7 cellular contexts compared by ENCODE assay signal in genomic region chr6:138970856-138971425, GRCh38. TPM values are rescaled to one million over a fixed set of nuclear protein-coding genes. Genes with fewer than 3 reads are reported as not detected.
DNase-seq lines count a peak whose midpoint lies in the region; ATAC-seq and TF ChIP-seq lines count a peak whose summit lies in the region.

No MANE protein-coding gene starts in this region.

- H3K27ac ChIP-seq in PC-3 (ENCODE audit: low read length) (peak overlapping the region; percentile 85), fibroblast of lung (ENCODE audit: insufficient read depth, low read length) (peak overlapping the region; percentile 39)

- CTCF ChIA-PET in PC-3 (lab: Charles Lee), result interaction anchor here (0.6 kb wide), 1 partner anchor 155 kb away, joined by 7 read pairs; no protein-coding TSS in a partner anchor

- intact Hi-C loops in PC-3 (cut with micrococcal nuclease), result loop anchor here (5.0 kb wide), 1 partner anchor 154 kb away; no protein-coding TSS in a partner anchor

- H3K36me3 ChIP-seq in PC-3 (ENCODE audit: low read depth, low read length) (no peaks in the 10 kb centered on the region), fibroblast of lung (ENCODE audit: control insufficient read depth, insufficient read depth, low read length) (no peaks in the 10 kb centered on the region)

- peak overlapping the region; percentile 85 for H3K4me2 ChIP-seq in PC-3 (ENCODE audit: low read length)
- H3K4me2 ChIP-seq in fibroblast of lung (ENCODE audit: extremely low read depth, insufficient read depth, low read length), result peak overlapping the region; percentile 48

- no peaks in the 10 kb centered on the region for H3K9me3 ChIP-seq in PC-3 (ENCODE audit: low read length)
- H3K9me3 ChIP-seq in fibroblast of lung (ENCODE audit: control insufficient read depth, insufficient read depth, low read depth, low read length), result no peaks in the 10 kb centered on the region

- H3K27me3 ChIP-seq in PC-3 (ENCODE audit: low read length) (no peaks in the 10 kb centered on the region), fibroblast of lung (ENCODE audit: control insufficient read depth, insufficient read depth, low read length) (no peaks in the 10 kb centered on the region)

- peaks cover 52% of the 10 kb centered on the region for H3K4me1 ChIP-seq in PC-3 (ENCODE audit: insufficient read depth, low read length)
- H3K4me1 ChIP-seq in fibroblast of lung (ENCODE audit: control insufficient read depth, extremely low read depth, insufficient read depth, low read length), result peaks cover 23% of the 10 kb centered on the region

- DNase-seq in PC-3 (peak; percentile 81), fibroblast of lung (ENCODE audit: low read depth in 2 of 2) (peak; percentile 87 to 97), retinal pigment epithelial cell (ENCODE audit: low read depth) (peak; percentile 76), HuH-7.5 (ENCODE audit: low spot score) (no peak), NOMO-1 treated with DMSO at 0.1 percent for 48 hours (lab: John Stamatoyannopoulos, UW; ENCODE audit: unreplicated experiment) (no peak), SIG-M5 (lab: John Stamatoyannopoulos, UW) (no peak)

- peak; percentile 68 for ATAC-seq in GM21381 (IDR thresholded peaks at IDR 0.05; ENCODE audit: unreplicated experiment)
- ATAC-seq in PC-3, result peak; percentile 72

- H3K79me2 ChIP-seq in PC-3 (ENCODE audit: low read length) (peaks cover 94% of the 10 kb centered on the region), fibroblast of lung (ENCODE audit: control insufficient read depth, insufficient read depth, low read length) (peaks cover 29% of the 10 kb centered on the region)

- BruUV-seq in PC-3 (replicated peaks; lab: Mats Ljungman, UMichigan), result no TSS peak

- H2AFZ ChIP-seq in PC-3 (ENCODE audit: low read length) (no peak overlapping the region), fibroblast of lung (ENCODE audit: low read length) (no peak overlapping the region)

- H3K9ac ChIP-seq in PC-3 (ENCODE audit: low read length) (no peak overlapping the region), fibroblast of lung (ENCODE audit: insufficient read depth, low read length) (no peak overlapping the region)

- H4K20me1 ChIP-seq in PC-3 (ENCODE audit: low read length) (peaks cover 19% of the 10 kb centered on the region), fibroblast of lung (ENCODE audit: control insufficient read depth, extremely low read depth, insufficient read depth, low read length) (no peaks in the 10 kb centered on the region)

- no peaks in the 10 kb centered on the region for H3K9me2 ChIP-seq in PC-3 (replicated peaks; ENCODE audit: low read length)

- no peak for TF ChIP-seq CTCF in PC-3 (conservative IDR thresholded peaks at IDR 0.05; ENCODE audit: low read depth, low read length)
- TF ChIP-seq CTCF in fibroblast of lung (conservative IDR thresholded peaks at IDR 0.05 in 1 of 2, IDR thresholded peaks at IDR 0.05 in 1 of 2; ENCODE audit: low read depth in 1 of 2, low read length in 2 of 2), result no peak
- TF ChIP-seq CTCF in retinal pigment epithelial cell (conservative IDR thresholded peaks at IDR 0.05; ENCODE audit: low read depth, low read length), result no peak

- H3K4me3 ChIP-seq in PC-3 (ENCODE audit: low read length), result no peak overlapping the region
- no peak overlapping the region for H3K4me3 ChIP-seq in fibroblast of lung (replicated peaks in 1 of 4; ENCODE audit: control extremely low read depth in 1 of 4, insufficient read depth in 1 of 4, low read depth in 3 of 4, low read length in 4 of 4)
- no peak overlapping the region for H3K4me3 ChIP-seq in retinal pigment epithelial cell (ENCODE audit: low read length)

- POLR2A ChIA-PET in PC-3 (lab: Charles Lee; ENCODE audit: unreplicated experiment), result no interaction called here

- peaks cover 11% of the 10 kb centered on the region for H3F3A ChIP-seq in PC-3 (ENCODE audit: low read length, unreplicated experiment)

RNA-seq across cellular contexts. Expression of gene REPS1, which starts 17.1 kb away (rescaled TPM):
- total RNA-seq in PC-3 (2014; rRNA removed) (27.4 and 37.4 TPM in 2 replicates), fibroblast of lung (21.3 and 28.2 TPM in 2 replicates)
- polyA plus RNA-seq in fibroblast of lung, result 27.8 and 33.1 TPM in 2 replicates
- polyA plus RNA-seq in fibroblast of lung (2012), result 17.0 and 20.1 TPM in 2 replicates
- 6.3 and 15.6 TPM in 2 replicates for polyA minus RNA-seq in fibroblast of lung (ENCODE audit: low replicate concordance)

RNA-seq across cellular contexts. Expression of gene ABRACL, which starts 57.6 kb away (rescaled TPM):
- total RNA-seq in PC-3 (2014; rRNA removed), result 35.8 and 37.6 TPM in 2 replicates
- total RNA-seq in fibroblast of lung, result 19.7 and 29.8 TPM in 2 replicates
- polyA plus RNA-seq in fibroblast of lung, result 49.8 and 58.8 TPM in 2 replicates
- 42.1 and 45.0 TPM in 2 replicates for polyA plus RNA-seq in fibroblast of lung (2012)
- not detected in 2 replicates for polyA minus RNA-seq in fibroblast of lung (ENCODE audit: low replicate concordance)

Comparison
In these comparisons a context has a peak if more than half of its experiments do, and no peak if none do; other contexts are left out.
1. DNase-seq: peak in PC-3 (single experiment), fibroblast of lung (2 of 2) and retinal pigment epithelial cell (single experiment); none in HuH-7.5 (single experiment), NOMO-1 treated with DMSO at 0.1 percent for 48 hours (single experiment) and SIG-M5 (single experiment).